1 cellular context compared by ENCODE assay signal in the genomic region with DNA sequence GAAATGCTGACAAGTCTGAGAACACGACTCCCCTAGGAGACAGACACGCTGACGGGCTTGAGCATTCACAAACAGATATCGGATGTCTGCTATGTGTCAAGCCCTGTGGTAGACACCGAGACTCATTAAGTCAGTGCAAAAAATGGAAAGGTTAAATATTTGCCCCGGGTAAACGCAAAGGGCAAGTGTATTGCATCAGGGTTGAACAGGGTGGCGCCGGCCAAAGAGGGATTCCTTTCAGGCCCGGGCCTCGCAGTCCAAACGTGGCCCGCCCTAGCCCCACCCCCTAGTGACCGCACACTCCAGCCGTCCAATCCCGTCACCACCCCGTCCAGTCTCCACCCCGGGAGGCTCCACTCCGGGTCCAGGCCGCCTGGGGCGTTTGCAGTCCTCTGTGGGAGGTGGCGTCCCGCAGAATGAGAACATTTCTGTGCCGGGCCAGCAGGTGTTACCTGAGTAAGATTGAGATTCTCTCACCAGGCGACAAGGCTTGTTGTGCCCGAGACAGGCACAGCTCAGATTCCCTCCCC.
TF ChIP-seq lines count a peak whose summit lies in the region.

No MANE protein-coding gene starts in this region.

TF ChIP-seq in GM23338, 12 proteins besides CTCF, POLR2A, EP300 and RAD21:
- TF ChIP-seq, protein P1, sequence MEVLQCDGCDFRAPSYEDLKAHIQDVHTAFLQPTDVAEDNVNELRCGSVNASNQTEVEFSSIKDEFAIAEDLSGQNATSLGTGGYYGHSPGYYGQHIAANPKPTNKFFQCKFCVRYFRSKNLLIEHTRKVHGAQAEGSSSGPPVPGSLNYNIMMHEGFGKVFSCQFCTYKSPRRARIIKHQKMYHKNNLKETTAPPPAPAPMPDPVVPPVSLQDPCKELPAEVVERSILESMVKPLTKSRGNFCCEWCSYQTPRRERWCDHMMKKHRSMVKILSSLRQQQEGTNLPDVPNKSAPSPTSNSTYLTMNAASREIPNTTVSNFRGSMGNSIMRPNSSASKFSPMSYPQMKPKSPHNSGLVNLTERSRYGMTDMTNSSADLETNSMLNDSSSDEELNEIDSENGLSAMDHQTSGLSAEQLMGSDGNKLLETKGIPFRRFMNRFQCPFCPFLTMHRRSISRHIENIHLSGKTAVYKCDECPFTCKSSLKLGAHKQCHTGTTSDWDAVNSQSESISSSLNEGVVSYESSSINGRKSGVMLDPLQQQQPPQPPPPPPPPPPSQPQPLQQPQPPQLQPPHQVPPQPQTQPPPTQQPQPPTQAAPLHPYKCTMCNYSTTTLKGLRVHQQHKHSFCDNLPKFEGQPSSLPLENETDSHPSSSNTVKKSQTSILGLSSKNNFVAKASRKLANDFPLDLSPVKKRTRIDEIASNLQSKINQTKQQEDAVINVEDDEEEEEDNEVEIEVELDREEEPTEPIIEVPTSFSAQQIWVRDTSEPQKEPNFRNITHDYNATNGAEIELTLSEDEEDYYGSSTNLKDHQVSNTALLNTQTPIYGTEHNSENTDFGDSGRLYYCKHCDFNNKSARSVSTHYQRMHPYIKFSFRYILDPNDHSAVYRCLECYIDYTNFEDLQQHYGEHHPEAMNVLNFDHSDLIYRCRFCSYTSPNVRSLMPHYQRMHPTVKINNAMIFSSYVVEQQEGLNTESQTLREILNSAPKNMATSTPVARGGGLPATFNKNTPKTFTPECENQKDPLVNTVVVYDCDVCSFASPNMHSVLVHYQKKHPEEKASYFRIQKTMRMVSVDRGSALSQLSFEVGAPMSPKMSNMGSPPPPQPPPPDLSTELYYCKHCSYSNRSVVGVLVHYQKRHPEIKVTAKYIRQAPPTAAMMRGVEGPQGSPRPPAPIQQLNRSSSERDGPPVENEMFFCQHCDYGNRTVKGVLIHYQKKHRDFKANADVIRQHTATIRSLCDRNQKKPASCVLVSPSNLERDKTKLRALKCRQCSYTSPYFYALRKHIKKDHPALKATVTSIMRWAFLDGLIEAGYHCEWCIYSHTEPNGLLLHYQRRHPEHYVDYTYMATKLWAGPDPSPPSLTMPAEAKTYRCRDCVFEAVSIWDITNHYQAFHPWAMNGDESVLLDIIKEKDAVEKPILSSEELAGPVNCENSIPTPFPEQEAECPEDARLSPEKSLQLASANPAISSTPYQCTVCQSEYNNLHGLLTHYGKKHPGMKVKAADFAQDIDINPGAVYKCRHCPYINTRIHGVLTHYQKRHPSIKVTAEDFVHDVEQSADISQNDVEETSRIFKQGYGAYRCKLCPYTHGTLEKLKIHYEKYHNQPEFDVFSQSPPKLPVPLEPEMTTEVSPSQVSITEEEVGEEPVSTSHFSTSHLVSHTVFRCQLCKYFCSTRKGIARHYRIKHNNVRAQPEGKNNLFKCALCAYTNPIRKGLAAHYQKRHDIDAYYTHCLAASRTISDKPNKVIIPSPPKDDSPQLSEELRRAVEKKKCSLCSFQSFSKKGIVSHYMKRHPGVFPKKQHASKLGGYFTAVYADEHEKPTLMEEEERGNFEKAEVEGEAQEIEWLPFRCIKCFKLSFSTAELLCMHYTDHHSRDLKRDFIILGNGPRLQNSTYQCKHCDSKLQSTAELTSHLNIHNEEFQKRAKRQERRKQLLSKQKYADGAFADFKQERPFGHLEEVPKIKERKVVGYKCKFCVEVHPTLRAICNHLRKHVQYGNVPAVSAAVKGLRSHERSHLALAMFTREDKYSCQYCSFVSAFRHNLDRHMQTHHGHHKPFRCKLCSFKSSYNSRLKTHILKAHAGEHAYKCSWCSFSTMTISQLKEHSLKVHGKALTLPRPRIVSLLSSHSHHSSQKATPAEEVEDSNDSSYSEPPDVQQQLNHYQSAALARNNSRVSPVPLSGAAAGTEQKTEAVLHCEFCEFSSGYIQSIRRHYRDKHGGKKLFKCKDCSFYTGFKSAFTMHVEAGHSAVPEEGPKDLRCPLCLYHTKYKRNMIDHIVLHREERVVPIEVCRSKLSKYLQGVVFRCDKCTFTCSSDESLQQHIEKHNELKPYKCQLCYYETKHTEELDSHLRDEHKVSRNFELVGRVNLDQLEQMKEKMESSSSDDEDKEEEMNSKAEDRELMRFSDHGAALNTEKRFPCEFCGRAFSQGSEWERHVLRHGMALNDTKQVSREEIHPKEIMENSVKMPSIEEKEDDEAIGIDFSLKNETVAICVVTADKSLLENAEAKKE (CRISPR knock-in tag; IDR thresholded peaks at IDR 0.05): no peak
- TF ChIP-seq POLR2AphosphoS5 (IDR thresholded peaks at IDR 0.05; ENCODE audit: low read depth) (peak; percentile 78), CREB1 (CRISPR knock-in tag; IDR thresholded peaks at IDR 0.05; ENCODE audit: low read depth) (peak; percentile 66; the same call in 1 of the 2 replicates)
TF ChIP-seq in GM23338: peak in this region for 2.
